ENCODE assay signal across 8 cellular contexts in genomic region chr1:42931911-42932422, GRCh38. TPM values are rescaled to one million over a fixed set of nuclear protein-coding genes. Genes with fewer than 3 reads are reported as not detected.
DNase-seq lines count a peak whose midpoint lies in the region; ATAC-seq, FAIRE-seq and TF ChIP-seq lines count a peak whose summit lies in the region.

No MANE protein-coding gene starts in this region.

- no peak for TF ChIP-seq RAD21 in HepG2 (CRISPR knock-in tag; IDR thresholded peaks at IDR 0.05)

- TF ChIP-seq CTCF in Peyer's patch (IDR thresholded peaks at IDR 0.05) (no peak), HepG2 (CRISPR knock-in tag; IDR thresholded peaks at IDR 0.05) (no peak)

- H4K20me1 ChIP-seq in HepG2 (ENCODE audit: insufficient read depth, low read length) = peaks cover 98% of the 10 kb centered on the region

- WGBS in HepG2 (ENCODE audit: low lambda C conversion rate) = 91% methylated on average over 5 of the region's 11 CpGs

- no TSS peak for BruUV-seq in HepG2 (replicated peaks; lab: Mats Ljungman, UMichigan)

- no peak for FAIRE-seq in HepG2 (lab: Jason Lieb, UNC)

- ATAC-seq in GM18861 (IDR thresholded peaks at IDR 0.05; ENCODE audit: unreplicated experiment) (peak; percentile 53), HG02970 (IDR thresholded peaks at IDR 0.05; ENCODE audit: low FRiP score, unreplicated experiment) (peak; percentile 41), HepG2 (no peak)

- in situ Hi-C loops in HepG2 (cut with HindIII; ENCODE audit: extremely low pct_ligation_motif_present, low pct_unique_long_range_greater_than_20kb) = no loop called here

- H3K4me2 ChIP-seq in HepG2 (ENCODE audit: low read depth, low read length) = no peak overlapping the region

- H3K9ac ChIP-seq in HepG2 (ENCODE audit: insufficient read depth, low read depth, low read length) = no peak overlapping the region

- H2AFZ ChIP-seq in HepG2 (ENCODE audit: low read length) = no peak overlapping the region

- H3K4me3 ChIP-seq in Peyer's patch (peak overlapping the region in 1 of 4 donors; percentile 23), HepG2 (replicated peaks in 1 of 3; ENCODE audit: insufficient read depth in 1 of 3, low read depth in 2 of 3, low read length in 3 of 3) (no peak overlapping the region)

- intact Hi-C loops in HepG2 (cut with micrococcal nuclease; ENCODE audit: unreplicated experiment) = loop anchor here (1.0 kb wide), 1 partner anchor 141 kb away; no protein-coding TSS in a partner anchor

- peaks cover 0 to 36% (median 0%) of the 10 kb centered on the region in 3 donors for H3K36me3 ChIP-seq in Peyer's patch
- peaks cover 82 to 100% of the 10 kb centered on the region in 2 experiments for H3K36me3 ChIP-seq in HepG2 (replicated peaks in 1 of 2; ENCODE audit: control insufficient read depth in 1 of 2, insufficient read depth in 2 of 2, low read length in 2 of 2)

- H3K27ac ChIP-seq in Peyer's patch (peak overlapping the region; percentile 69 to 87 (median 72)), HepG2 (ENCODE audit: extremely low read length, insufficient read depth, low read length) (no peak overlapping the region)

- POLR2A ChIA-PET in HepG2 (lab: Yijun Ruan, JAX) = no interaction called here

- peak; percentile 83 to 94 (median 93) for DNase-seq in Peyer's patch
- peak; percentile 56 for DNase-seq in activated gamma-delta T cell (lab: John Stamatoyannopoulos, UW)
- DNase-seq in HepG2 (ENCODE audit: low spot score) = no peak
- DNase-seq in stimulated activated CD8-positive, alpha-beta memory T cell treated with anti-CD3 and anti-CD28 coated beads, Interleukin-12 subunit alpha, Interleukin-12 subunit beta, amount 100 ng/mL, for 24 hours (ENCODE audit: extremely low read depth) = peak; percentile 45
- no peak for DNase-seq in SHP77 treated with DMSO at 0.1 percent for 48 hours (lab: John Stamatoyannopoulos, UW)
- no peak for DNase-seq in NCI-H1105 (lab: John Stamatoyannopoulos, UW)

- no peaks in the 10 kb centered on the region for H3K27me3 ChIP-seq in Peyer's patch
- no peaks in the 10 kb centered on the region for H3K27me3 ChIP-seq in HepG2 (ENCODE audit: control insufficient read depth in 1 of 2, insufficient read depth in 2 of 2, low read length in 2 of 2)

- peaks cover 53% of the 10 kb centered on the region for H3K79me2 ChIP-seq in HepG2 (ENCODE audit: insufficient read depth, low read length)

- TF ChIP-seq EP300 in HepG2 (IDR thresholded peaks at IDR 0.05; ENCODE audit: low read depth in 2 of 2, low read length in 2 of 2) (no peak), HepG2 (CRISPR knock-in tag; IDR thresholded peaks at IDR 0.05; ENCODE audit: borderline replicate concordance) (no peak)

- CTCF ChIA-PET in HepG2 (lab: Yijun Ruan, JAX; ENCODE audit: low intra/inter-chr PET ratio, low total read pairs) = interaction anchor here (1.9 kb wide), 1 partner anchor 142 kb away, joined by 28 read pairs; no protein-coding TSS in a partner anchor

- H3K4me1 ChIP-seq in Peyer's patch (peaks cover 0 to 53% (median 46%) of the 10 kb centered on the region in 4 donors), HepG2 (ENCODE audit: insufficient read depth, low read length) (peaks cover 79% of the 10 kb centered on the region)

- H3K9me3 ChIP-seq in Peyer's patch (no peaks in the 10 kb centered on the region), HepG2 (ENCODE audit: low read length) (no peaks in the 10 kb centered on the region)

- TF ChIP-seq POLR2A in Peyer's patch (IDR thresholded peaks at IDR 0.05) (no peak), HepG2 (IDR thresholded peaks at IDR 0.05; ENCODE audit: insufficient read depth in 1 of 2, low read depth in 2 of 2, low read length in 2 of 2) (0 out of 4 replicates have a peak, but pooled peaks of 1 of the 2 experiments have one; percentile 32)

TF ChIP-seq in HepG2, 621 proteins besides CTCF, POLR2A, EP300 and RAD21 (continues in another document):
- TF ChIP-seq CAMTA2 (CRISPR knock-in tag; IDR thresholded peaks at IDR 0.05; ENCODE audit: borderline replicate concordance) (no peak), AGO2 (optimal IDR thresholded peaks at IDR 0.05; ENCODE audit: low read depth, low read length) (peak; percentile 38), HOMEZ (CRISPR knock-in tag; IDR thresholded peaks at IDR 0.05; ENCODE audit: low read depth) (no peak), ZNF597 (CRISPR knock-in tag; IDR thresholded peaks at IDR 0.05) (no peak), BRCA1 (CRISPR knock-in tag; IDR thresholded peaks at IDR 0.05) (no peak), EED (CRISPR knock-in tag; IDR thresholded peaks at IDR 0.05) (no peak), GPN1 (CRISPR knock-in tag; IDR thresholded peaks at IDR 0.05; ENCODE audit: borderline replicate concordance) (no peak), KLF9 (CRISPR knock-in tag; IDR thresholded peaks at IDR 0.05; ENCODE audit: low read depth) (no peak), ZNF687 (CRISPR knock-in tag; IDR thresholded peaks at IDR 0.05) (peak; percentile 22; the same call in 1 of the 2 replicates)

RNA-seq across cellular contexts. Expression of gene SLC2A1, which starts 26.7 kb away (rescaled TPM):
- total RNA-seq in Peyer's patch = 10 to 100 TPM; 15.7 to 35.7 (median 32.3) TPM
- total RNA-seq in HepG2 (2016; rRNA removed; fragmentation: Illumina TruSeq; extraction: Trizol) = 54.3 and 125 TPM in 2 replicates
- total RNA-seq in HepG2 (2016; cell fraction: cytosol; rRNA removed; fragmentation: Illumina TruSeq; extraction: Trizol; ENCODE audit: low read depth) = 17.1 and 18.0 TPM in 2 replicates
- 44.3 and 121 TPM in 2 replicates for total RNA-seq in HepG2 (2016; cell fraction: insoluble cytoplasmic fraction; rRNA removed; fragmentation: Illumina TruSeq; extraction: Trizol)
- 38.1 and 44.0 TPM in 2 replicates for total RNA-seq in HepG2 (2016; cell fraction: membrane; rRNA removed; fragmentation: Illumina TruSeq; extraction: Trizol)
- total RNA-seq in HepG2 (2016; cell fraction: nucleus; rRNA removed; fragmentation: Illumina TruSeq; extraction: Trizol) = 146 and 160 TPM in 2 replicates
- polyA plus RNA-seq in HepG2 (2011; rRNA removed) = 315 and 423 TPM in 2 replicates
- 201 and 410 TPM in 2 replicates for polyA plus RNA-seq in HepG2 (2011; cell fraction: cytosol; rRNA removed)
- polyA plus RNA-seq in HepG2 (2011; cell fraction: nucleus; rRNA removed) = 305 and 663 TPM in 2 replicates
- 253 and 372 TPM in 2 replicates for polyA plus RNA-seq in HepG2 (2012)
- 10.8 and 11.3 TPM in 2 replicates for polyA plus RNA-seq in HepG2 (2016; cell fraction: cytosol; fragmentation: Illumina TruSeq; extraction: Trizol; ENCODE audit: low read depth)
- 47.5 and 58.0 TPM in 2 replicates for polyA plus RNA-seq in HepG2 (2016; cell fraction: insoluble cytoplasmic fraction; fragmentation: Illumina TruSeq; extraction: Trizol; ENCODE audit: low read depth)
- 20.7 and 24.0 TPM in 2 replicates for polyA plus RNA-seq in HepG2 (2016; cell fraction: membrane; fragmentation: Illumina TruSeq; extraction: Trizol; ENCODE audit: low read depth)
- 232 and 245 TPM in 2 replicates for polyA plus RNA-seq in HepG2 (2016; cell fraction: nucleus; fragmentation: Illumina TruSeq; extraction: Trizol; ENCODE audit: insufficient read depth, low read depth)
- polyA minus RNA-seq in HepG2 (2011; rRNA and poly(A)+ RNA removed; ENCODE audit: low replicate concordance) = 61.9 and 1,182 TPM in 2 replicates
- 204 and 374 TPM in 2 replicates for polyA minus RNA-seq in HepG2 (2011; cell fraction: cytosol; rRNA and poly(A)+ RNA removed)
- polyA minus RNA-seq in HepG2 (2011; cell fraction: nucleus; rRNA and poly(A)+ RNA removed) = 146 and 207 TPM in 2 replicates

Comparison
In these comparisons a context has a peak if more than half of its experiments do, and no peak if none do; other contexts are left out.
1. DNase-seq: peak in Peyer's patch (3 of 3), activated gamma-delta T cell (single experiment) and stimulated activated CD8-positive, alpha-beta memory T cell treated with anti-CD3 and anti-CD28 coated beads, Interleukin-12 subunit alpha, Interleukin-12 subunit beta, amount 100 ng/mL, for 24 hours (single experiment); none in HepG2 (single experiment), SHP77 treated with DMSO at 0.1 percent for 48 hours (single experiment) and NCI-H1105 (single experiment).